In the genomic region with DNA sequence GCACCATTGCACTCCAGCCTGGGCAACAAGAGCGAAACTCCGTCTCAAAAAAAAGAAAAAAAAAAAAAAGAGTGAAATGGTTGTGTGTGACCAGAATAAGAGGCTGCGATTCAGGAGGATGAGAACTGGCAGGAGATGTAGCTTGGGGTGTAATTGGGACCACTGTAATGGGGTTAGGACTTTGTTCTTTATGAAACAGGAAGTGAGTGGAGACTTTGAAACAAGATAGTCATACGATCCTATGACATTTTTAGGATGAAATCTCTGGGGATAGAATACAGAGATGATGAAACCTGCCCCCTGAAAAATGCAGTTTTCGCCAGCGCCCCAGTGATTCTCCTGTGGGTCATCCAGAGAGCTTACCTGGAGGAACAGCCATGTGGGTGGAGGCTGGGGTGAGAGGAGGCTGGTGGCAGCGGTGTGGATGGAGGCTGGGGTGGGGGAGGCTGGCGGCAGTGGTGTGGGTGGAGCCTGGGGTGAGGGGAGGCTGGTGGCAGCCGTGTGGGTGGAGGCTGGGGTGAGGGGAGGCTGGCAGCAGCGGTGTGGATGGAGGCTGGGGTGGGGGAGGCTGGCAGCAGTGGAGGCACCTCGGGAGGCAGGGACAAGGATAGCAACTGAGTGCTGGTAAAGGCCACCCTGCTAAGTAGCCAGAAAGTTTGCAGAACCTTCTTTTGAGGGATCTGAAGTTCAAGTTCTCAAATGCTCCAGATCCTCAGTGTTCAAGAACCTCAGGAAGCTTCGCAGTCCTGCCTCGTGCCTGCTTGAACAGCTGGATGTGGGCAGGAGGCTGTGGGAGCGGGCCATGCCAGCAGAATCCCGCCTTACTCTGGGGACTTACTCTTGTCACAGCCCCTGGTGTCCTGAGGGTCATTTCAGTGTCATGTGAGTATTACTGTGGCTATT, we compare ENCODE assay signal across 12 cellular contexts. TPM values are rescaled to one million over a fixed set of nuclear protein-coding genes. Genes with fewer than 3 reads are reported as not detected.
A peak's percentile ranks its signal among the peaks of the same experiment; 100 is the strongest.
DNase-seq lines count a peak whose midpoint lies in the region; ATAC-seq, FAIRE-seq and TF ChIP-seq lines count a peak whose summit lies in the region.
"Had no signal": no experiment of that assay in that cellular context is flagged by ENCODE, and none has a peak within 500 bp of the region (broad histone marks: within the 10 kb centered on the region; RNA-seq: fewer than 3 reads in every experiment).

No MANE protein-coding gene starts in this region.

- no peak for TF ChIP-seq CTCF in progenitor cell of endocrine pancreas (IDR thresholded peaks at IDR 0.05; ENCODE audit: unreplicated experiment)

- H3K4me1 Mint-ChIP-seq in central memory CD8-positive, alpha-beta T cell = peaks cover 10% of the 10 kb centered on the region
- peaks cover 26% of the 10 kb centered on the region for H3K4me1 Mint-ChIP-seq in progenitor cell of endocrine pancreas (ENCODE audit: low read depth)

- H3K4me3 Mint-ChIP-seq in central memory CD8-positive, alpha-beta T cell = peak overlapping the region; percentile 45
- no peak overlapping the region for H3K4me3 Mint-ChIP-seq in progenitor cell of endocrine pancreas (ENCODE audit: low read depth)
- H3K4me3 Mint-ChIP-seq: activated CD8-positive, alpha-beta T cell treated with anti-CD3 and anti-CD28 coated beads, Interleukin-2, amount 10 ng/mL, durations not matched to agents 7 days and 5 days had no signal

- FAIRE-seq in HTR-8/SVneo (lab: Jason Lieb, UNC) = peak; percentile 100

- H3K27me3 Mint-ChIP-seq in central memory CD8-positive, alpha-beta T cell = peaks cover 13% of the 10 kb centered on the region
- peaks cover 47% of the 10 kb centered on the region for H3K27me3 Mint-ChIP-seq in progenitor cell of endocrine pancreas

- H3K27ac Mint-ChIP-seq in central memory CD8-positive, alpha-beta T cell (ENCODE audit: low read depth) = peak overlapping the region; percentile 37
- peak overlapping the region; percentile 18 for H3K27ac Mint-ChIP-seq in progenitor cell of endocrine pancreas
- H3K27ac Mint-ChIP-seq: activated CD8-positive, alpha-beta T cell treated with anti-CD3 and anti-CD28 coated beads, Interleukin-2, amount 10 ng/mL, durations not matched to agents 7 days and 5 days had no signal

- ATAC-seq in central memory CD8-positive, alpha-beta T cell (replicated peaks; ENCODE audit: extremely low read depth, poor library complexity, severe bottlenecking) = no peak
- ATAC-seq in HG02870 (IDR thresholded peaks at IDR 0.05; ENCODE audit: unreplicated experiment) = no peak
- ATAC-seq: activated CD8-positive, alpha-beta T cell treated with anti-CD3 and anti-CD28 coated beads, Interleukin-2, amount 10 ng/mL, durations not matched to agents 7 days and 5 days had no signal

- no peaks in the 10 kb centered on the region for H3K9me3 Mint-ChIP-seq in central memory CD8-positive, alpha-beta T cell
- no peaks in the 10 kb centered on the region for H3K9me3 Mint-ChIP-seq in progenitor cell of endocrine pancreas (ENCODE audit: low read depth)

- peaks cover 4% of the 10 kb centered on the region for H3K36me3 Mint-ChIP-seq in central memory CD8-positive, alpha-beta T cell (ENCODE audit: insufficient read depth)
- peaks cover 2% of the 10 kb centered on the region for H3K36me3 Mint-ChIP-seq in progenitor cell of endocrine pancreas (ENCODE audit: insufficient read depth)

- DNase-seq in DMS53 (lab: John Stamatoyannopoulos, UW) (peak; percentile 56), DMS53 treated with DMSO at 0.1 percent for 48 hours (lab: John Stamatoyannopoulos, UW; ENCODE audit: unreplicated experiment) (no peak), HTR-8/SVneo (ENCODE audit: insufficient read length, low spot score) (no peak), progenitor cell of endocrine pancreas (ENCODE audit: low spot score, unreplicated experiment) (no peak), NCI-H187 treated with DMSO at 0.1 percent for 48 hours (lab: John Stamatoyannopoulos, UW) (no peak), HPDE6-E6E7 (ENCODE audit: extremely low spot score) (no peak)
- DNase-seq in central memory CD8-positive, alpha-beta T cell (ENCODE audit: low spot score in 2 of 2) = no peak
- DNase-seq: activated CD8-positive, alpha-beta T cell treated with anti-CD3 and anti-CD28 coated beads, Interleukin-2, amount 10 ng/mL, durations not matched to agents 7 days and 5 days; heart right ventricle; NCI-H1092 treated with DMSO at 0.1 percent for 48 hours; sigmoid colon had no signal

RNA-seq across cellular contexts. Expression of gene FBXL14, which starts 20.2 kb away (rescaled TPM):
- 33.9 and 37.7 TPM in 2 replicates for total RNA-seq in progenitor cell of endocrine pancreas

RNA-seq across cellular contexts. Expression of gene WNT5B, which starts 54.8 kb away (rescaled TPM):
- 8.9 and 10.1 TPM in 2 replicates for total RNA-seq in progenitor cell of endocrine pancreas
- total RNA-seq: activated CD8-positive, alpha-beta T cell treated with anti-CD3 and anti-CD28 coated beads, Interleukin-2, amount 10 ng/mL, durations not matched to agents 7 days and 5 days had no signal
